ENCODE assay signal across 8 cellular contexts in genomic region chrX:40945366-40945713, GRCh38.
A peak's percentile ranks its signal among the peaks of the same experiment; 100 is the strongest.
DNase-seq lines count a peak whose midpoint lies in the region; ATAC-seq, FAIRE-seq and TF ChIP-seq lines count a peak whose summit lies in the region.

No MANE protein-coding gene starts in this region.

- no peaks in the 10 kb centered on the region for H3K27me3 ChIP-seq in GM23248 (replicated peaks; ENCODE audit: insufficient read depth)
- H3K27me3 ChIP-seq in subcutaneous abdominal adipose tissue (ENCODE audit: control insufficient read depth in 5 of 5, insufficient read depth in 4 of 5, low read length in 5 of 5), result peaks cover 0 to 5% (median 4%) of the 10 kb centered on the region in 5 donors

- FAIRE-seq in A549 (lab: Jason Lieb, UNC), result peak; percentile 99

- H3K9me2 ChIP-seq in GM23248 (ENCODE audit: insufficient read depth), result no peaks in the 10 kb centered on the region

- ATAC-seq in A549 (peak; percentile 90 to 95), left ventricle myocardium superior (peak; percentile 90), HG03521 (IDR thresholded peaks at IDR 0.05; ENCODE audit: unreplicated experiment) (no peak)

- POLR2A ChIA-PET in A549 (lab: Yijun Ruan, JAX), result interaction anchor here (0.7 kb wide), 1 partner anchor 139 kb away, joined by 3 read pairs; no protein-coding TSS in a partner anchor

- H3K9me3 ChIP-seq in A549 (no peaks in the 10 kb centered on the region), GM23248 (ENCODE audit: low read depth) (no peaks in the 10 kb centered on the region), subcutaneous abdominal adipose tissue (ENCODE audit: control insufficient read depth in 5 of 5, low read length in 5 of 5) (peaks cover 0 to 12% (median 0%) of the 10 kb centered on the region in 5 donors)

- 0% methylated on average over 5 of the region's 5 CpGs for WGBS in A549 (ENCODE audit: missing lambda C conversion rate)
- 0 to 1% methylated on average over 5 of the region's 5 CpGs for WGBS in GM23248 (ENCODE audit: low coverage in 1 of 2, low lambda C conversion rate in 2 of 2, missing lambda C conversion rate in 2 of 2), 2 experiments

- H3K4me1 ChIP-seq in A549 (peaks cover 31% of the 10 kb centered on the region), GM23248 (ENCODE audit: insufficient read depth) (peaks cover 12% of the 10 kb centered on the region), subcutaneous abdominal adipose tissue (ENCODE audit: control insufficient read depth in 5 of 5, insufficient read depth in 5 of 5, low read length in 5 of 5) (peaks cover 0 to 7% (median 0%) of the 10 kb centered on the region in 5 donors)

- no peaks in the 10 kb centered on the region for H3K79me2 ChIP-seq in GM23248 (ENCODE audit: insufficient read depth)

- no peak for TF ChIP-seq CTCF in A549 (IDR thresholded peaks at IDR 0.05)

- intact Hi-C loops in left ventricle myocardium superior (cut with micrococcal nuclease), result no loop called here
- intact Hi-C loops in posterior vena cava (cut with DNase I), result no loop called here

- no peak for TF ChIP-seq RAD21 in A549 (conservative IDR thresholded peaks at IDR 0.05 in 1 of 2, IDR thresholded peaks at IDR 0.05 in 1 of 2)

- H3K36me3 ChIP-seq in GM23248 (ENCODE audit: low read depth) (no peaks in the 10 kb centered on the region), subcutaneous abdominal adipose tissue (ENCODE audit: control insufficient read depth in 5 of 5, insufficient read depth in 5 of 5, low read length in 5 of 5) (no peaks in the 10 kb centered on the region)

- H4K20me1 ChIP-seq in GM23248 (ENCODE audit: insufficient read depth), result no peaks in the 10 kb centered on the region

- H2AFZ ChIP-seq in GM23248, result no peak overlapping the region; the same call in 1 of the 2 replicates

- H3K4me3 ChIP-seq in A549, result no peak overlapping the region
- peak overlapping the region; percentile 21; the same call in 1 of the 2 replicates for H3K4me3 ChIP-seq in GM23248
- H3K4me3 ChIP-seq in subcutaneous abdominal adipose tissue (ENCODE audit: low read depth in 1 of 5, low read length in 5 of 5), result no peak overlapping the region

- H3K9ac ChIP-seq in GM23248, result peak overlapping the region; percentile 44
- H3K9ac ChIP-seq in subcutaneous abdominal adipose tissue (ENCODE audit: low read length in 5 of 5), result no peak overlapping the region

- TF ChIP-seq EP300 in A549 (IDR thresholded peaks at IDR 0.05), result no peak

- peaks cover 6% of the 10 kb centered on the region; the same call in 1 of the 2 replicates for H3F3A ChIP-seq in GM23248 (ENCODE audit: insufficient read depth)

- no peak for TF ChIP-seq POLR2A in A549 (IDR thresholded peaks at IDR 0.05; ENCODE audit: low read length)

- peak overlapping the region; percentile 64 for H3K4me2 ChIP-seq in A549
- H3K4me2 ChIP-seq in GM23248 (ENCODE audit: unreplicated experiment), result peak overlapping the region; percentile 41

- CTCF ChIA-PET in A549 (lab: Yijun Ruan, JAX), result no interaction called here

- peak; percentile 74 to 77 for DNase-seq in A549 (ENCODE audit: low read depth in 1 of 2, low spot score in 1 of 2)
- DNase-seq in GM23248, result peak; percentile 81
- peak; percentile 38 for DNase-seq in RPMI8226
- DNase-seq in left ventricle myocardium superior, result no peak
- no peak for DNase-seq in posterior vena cava (ENCODE audit: low spot score)
- DNase-seq in activated effector memory CD4-positive, alpha-beta T cell treated with Interleukin-2 at 50 U/mL for 16 hours, result no peak

- in situ Hi-C loops in GM23248 (cut with MboI), result loop anchor here (25.0 kb wide), 1 partner anchor 167 kb away; no protein-coding TSS in a partner anchor

- H3K27ac ChIP-seq in A549 (peak overlapping the region; percentile 61 to 81), GM23248 (0 out of 2 replicates have a peak overlapping the region, but pooled peaks have one; percentile 30), subcutaneous abdominal adipose tissue (ENCODE audit: low read depth, low read length) (peak overlapping the region; percentile 82)

TF ChIP-seq in A549, 52 proteins besides CTCF, POLR2A, EP300 and RAD21:
- TF ChIP-seq ZC3H11A (IDR thresholded peaks at IDR 0.05) (no peak), HOXB13 (CRISPR knock-in tag; IDR thresholded peaks at IDR 0.05; ENCODE audit: low read depth) (no peak), MAX (IDR thresholded peaks at IDR 0.05) (peak; percentile 37; the same call in 1 of the 2 replicates), CEBPB (IDR thresholded peaks at IDR 0.05) (peak in 1 of 2 experiments; percentile 3; a peak in 1 of 4 replicates), JUNB (IDR thresholded peaks at IDR 0.05) (peak; percentile 28; the same call in 1 of the 2 replicates), FOSL2 (IDR thresholded peaks at IDR 0.05) (peak; percentile 30; the same call in 1 of the 2 replicates), FOSL2 (CRISPR knock-in tag; IDR thresholded peaks at IDR 0.05) (peak; percentile 83), MYC (IDR thresholded peaks at IDR 0.05; ENCODE audit: borderline replicate concordance, low read length) (no peak), GATA3 (IDR thresholded peaks at IDR 0.05; ENCODE audit: borderline replicate concordance) (peak; percentile 16; the same call in 1 of the 2 replicates)
- TF ChIP-seq, protein P1, sequence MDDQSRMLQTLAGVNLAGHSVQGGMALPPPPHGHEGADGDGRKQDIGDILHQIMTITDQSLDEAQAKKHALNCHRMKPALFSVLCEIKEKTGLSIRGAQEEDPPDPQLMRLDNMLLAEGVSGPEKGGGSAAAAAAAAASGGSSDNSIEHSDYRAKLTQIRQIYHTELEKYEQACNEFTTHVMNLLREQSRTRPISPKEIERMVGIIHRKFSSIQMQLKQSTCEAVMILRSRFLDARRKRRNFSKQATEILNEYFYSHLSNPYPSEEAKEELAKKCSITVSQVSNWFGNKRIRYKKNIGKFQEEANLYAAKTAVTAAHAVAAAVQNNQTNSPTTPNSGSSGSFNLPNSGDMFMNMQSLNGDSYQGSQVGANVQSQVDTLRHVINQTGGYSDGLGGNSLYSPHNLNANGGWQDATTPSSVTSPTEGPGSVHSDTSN (IDR thresholded peaks at IDR 0.05), result no peak

Comparison
In these comparisons a context has a peak if more than half of its experiments do, and no peak if none do; other contexts are left out.
1. DNase-seq: peak in A549 (2 of 2), GM23248 (single experiment) and RPMI8226 (single experiment); none in left ventricle myocardium superior (single experiment), posterior vena cava (single experiment) and activated effector memory CD4-positive, alpha-beta T cell treated with Interleukin-2 at 50 U/mL for 16 hours (single experiment).
2. H3K27ac ChIP-seq: peak in every context shown above with its lines; median percentile 82 in subcutaneous abdominal adipose tissue; 71 in A549; 30 in GM23248.